17 cellular contexts compared by ENCODE assay signal in genomic region chr22:31103111-31103510, GRCh38. TPM values are rescaled to one million over a fixed set of nuclear protein-coding genes. Genes with fewer than 3 reads are reported as not detected.
DNase-seq lines count a peak whose midpoint lies in the region; ATAC-seq and TF ChIP-seq lines count a peak whose summit lies in the region.
"Had no signal": no experiment of that assay in that cellular context is flagged by ENCODE, and none has a peak within 500 bp of the region (broad histone marks: within the 10 kb centered on the region; RNA-seq: fewer than 3 reads in every experiment).

No MANE protein-coding gene starts in this region.

- WGBS in gastroesophageal sphincter (ENCODE audit: low coverage in 1 of 2), 2 donors, result 40% methylated on average over 2 of the region's 2 CpGs; no CpG with 5 or more reads in 1 of the 2 donors

- TF ChIP-seq POLR2A in gastroesophageal sphincter (IDR thresholded peaks at IDR 0.05) (no peak), uterus (IDR thresholded peaks at IDR 0.05) (no peak)

- H3K27me3 ChIP-seq in left ventricle myocardium inferior (ENCODE audit: low read depth) (no peaks in the 10 kb centered on the region), gastroesophageal sphincter (no peaks in the 10 kb centered on the region), rectal smooth muscle tissue (ENCODE audit: control insufficient read depth, insufficient read depth, low read length) (no peaks in the 10 kb centered on the region), uterus (no peaks in the 10 kb centered on the region)

- H3K4me1 ChIP-seq in left ventricle myocardium inferior (peaks cover 85% of the 10 kb centered on the region), gastroesophageal sphincter (peaks cover 13 to 91% (median 57%) of the 10 kb centered on the region in 3 donors), rectal smooth muscle tissue (ENCODE audit: control insufficient read depth, insufficient read depth, low read length) (peaks cover 57% of the 10 kb centered on the region), uterus (peaks cover 0 to 4% of the 10 kb centered on the region in 2 donors)

- no peaks in the 10 kb centered on the region for H3K9me3 ChIP-seq in left ventricle myocardium inferior (replicated peaks)
- no peaks in the 10 kb centered on the region for H3K9me3 ChIP-seq in gastroesophageal sphincter
- H3K9me3 ChIP-seq in uterus, result no peaks in the 10 kb centered on the region

- DNase-seq in left ventricle myocardium inferior (no peak), left cardiac atrium (no peak), uterus (peak in 1 of 2 donors; percentile 28), SW 1271 (lab: John Stamatoyannopoulos, UW) (no peak)
- DNase-seq: activated CD4-positive, alpha-beta T cell treated with anti-CD3 and anti-CD28 coated beads, Interleukin-2, amount 50 U/mL, for 4 hours; activated T-cell treated with anti-CD3 and anti-CD28 coated beads, Interleukin-2, amount 50 U/mL, for 48 hours; CD8-positive, alpha-beta T cell; cerebellar nuclear complex; NCI-H1930; stimulated activated CD4-positive, alpha-beta T cell treated with anti-CD3 and anti-CD28 coated beads, Interleukin-2, amount 100 ng/mL, for 48 hours had no signal

- H3K36me3 ChIP-seq in left ventricle myocardium inferior, result peaks cover 74% of the 10 kb centered on the region
- H3K36me3 ChIP-seq in gastroesophageal sphincter, result peaks cover 0 to 63% of the 10 kb centered on the region in 2 donors
- H3K36me3 ChIP-seq in rectal smooth muscle tissue (ENCODE audit: control insufficient read depth, insufficient read depth, low read length), result peaks cover 19% of the 10 kb centered on the region
- H3K36me3 ChIP-seq in uterus, result no peaks in the 10 kb centered on the region

- intact Hi-C loops in left ventricle myocardium inferior (cut with micrococcal nuclease) (no loop called here), left cardiac atrium (cut with DNase I) (no loop called here), uterus (cut with DNase I; ENCODE audit: low total_unique reads) (no loop called here)

- H3K4me3 ChIP-seq in left ventricle myocardium inferior, result no peak overlapping the region
- H3K4me3 ChIP-seq in gastroesophageal sphincter, result no peak overlapping the region
- H3K4me3 ChIP-seq in rectal smooth muscle tissue (ENCODE audit: low read length), result no peak overlapping the region
- H3K4me3 ChIP-seq in uterus, result no peak overlapping the region
- H3K4me3 ChIP-seq: GM23338 had no signal

- H3K27ac ChIP-seq in left ventricle myocardium inferior (replicated peaks) (peak overlapping the region; percentile 69), gastroesophageal sphincter (peak overlapping the region; percentile 97 to 100 (median 99)), rectal smooth muscle tissue (ENCODE audit: low read depth, low read length) (peak overlapping the region; percentile 100), uterus (peak overlapping the region; percentile 96 to 100)

- no peak for TF ChIP-seq EP300 in gastroesophageal sphincter (IDR thresholded peaks at IDR 0.05)

- no peak for ATAC-seq in left cardiac atrium
- ATAC-seq in gastroesophageal sphincter, result no peak
- no peak for ATAC-seq in HG03442 (IDR thresholded peaks at IDR 0.05; ENCODE audit: unreplicated experiment)
- no peak for ATAC-seq in HG03097 (IDR thresholded peaks at IDR 0.05; ENCODE audit: low FRiP score, unreplicated experiment)
- ATAC-seq: CD8-positive, alpha-beta T cell; GM23338 had no signal

- TF ChIP-seq CTCF in left ventricle myocardium inferior (IDR thresholded peaks at IDR 0.05; ENCODE audit: borderline replicate concordance) (no peak), gastroesophageal sphincter (IDR thresholded peaks at IDR 0.05) (peak in 1 of 4 experiments; percentile 12), uterus (IDR thresholded peaks at IDR 0.05) (peak in 1 of 4 experiments; percentile 12)

- H3K9ac ChIP-seq in rectal smooth muscle tissue (ENCODE audit: low read length), result no peak overlapping the region

RNA-seq across cellular contexts. Expression of gene SELENOM, which starts 4.3 kb away (rescaled TPM):
- total RNA-seq in left ventricle myocardium inferior (51.5 TPM), left cardiac atrium (100 to 1,000 TPM; 118 to 145 TPM), gastroesophageal sphincter (1,000 to 10,000 TPM in 3 of 4 donors, 100 to 1,000 TPM in 1; 941 to 2,300 (median 1,432) TPM), uterus (1,000 to 10,000 TPM in 2 of 4 donors, 100 to 1,000 TPM in 1, 10 to 100 TPM in 1; 91.7 to 2,170 (median 948) TPM)

RNA-seq across cellular contexts. Expression of gene INPP5J, which starts 19.7 kb away (rescaled TPM):
- total RNA-seq in left ventricle myocardium inferior, result 20.7 TPM
- 10 to 100 TPM; 13.3 to 26.4 TPM for total RNA-seq in left cardiac atrium
- 1 to 10 TPM in 3 of 4 donors, under 1 TPM in 1; 0.54 to 5.3 (median 2.1) TPM for total RNA-seq in gastroesophageal sphincter
- total RNA-seq in uterus, result 1 to 10 TPM in 3 of 4 donors, under 1 TPM in 1; 0.59 to 7.9 (median 3.0) TPM

RNA-seq across cellular contexts. Expression of gene SMTN, which starts 22.0 kb away (rescaled TPM):
- total RNA-seq in left ventricle myocardium inferior (245 TPM), left cardiac atrium (100 to 1,000 TPM; 142 to 150 TPM), gastroesophageal sphincter (1,000 to 10,000 TPM in 2 of 4 donors, 100 to 1,000 TPM in 2; 900 to 1,687 (median 1,274) TPM), uterus (100 to 1,000 TPM; 182 to 647 (median 274) TPM)

RNA-seq across cellular contexts. Expression of gene PLA2G3, which starts 37.2 kb away (rescaled TPM):
- total RNA-seq in left ventricle myocardium inferior (not detected), left cardiac atrium (not detected), gastroesophageal sphincter (under 1 TPM in 3 of 4 donors, not detected in 1; 0.12 to 0.47 (median 0.22) TPM), uterus (not detected)
- total RNA-seq: CD8-positive, alpha-beta T cell; NCI-H460; OCI-LY7 had no signal

RNA-seq across cellular contexts. Expression of gene RNF185, which starts 56.9 kb away (rescaled TPM):
- total RNA-seq in left ventricle myocardium inferior (19.2 TPM), left cardiac atrium (10 to 100 TPM; 20.2 to 24.4 TPM), gastroesophageal sphincter (10 to 100 TPM; 47.9 to 66.9 (median 62.5) TPM), uterus (10 to 100 TPM; 10.8 to 39.5 (median 28.0) TPM)
